In the genomic region with DNA sequence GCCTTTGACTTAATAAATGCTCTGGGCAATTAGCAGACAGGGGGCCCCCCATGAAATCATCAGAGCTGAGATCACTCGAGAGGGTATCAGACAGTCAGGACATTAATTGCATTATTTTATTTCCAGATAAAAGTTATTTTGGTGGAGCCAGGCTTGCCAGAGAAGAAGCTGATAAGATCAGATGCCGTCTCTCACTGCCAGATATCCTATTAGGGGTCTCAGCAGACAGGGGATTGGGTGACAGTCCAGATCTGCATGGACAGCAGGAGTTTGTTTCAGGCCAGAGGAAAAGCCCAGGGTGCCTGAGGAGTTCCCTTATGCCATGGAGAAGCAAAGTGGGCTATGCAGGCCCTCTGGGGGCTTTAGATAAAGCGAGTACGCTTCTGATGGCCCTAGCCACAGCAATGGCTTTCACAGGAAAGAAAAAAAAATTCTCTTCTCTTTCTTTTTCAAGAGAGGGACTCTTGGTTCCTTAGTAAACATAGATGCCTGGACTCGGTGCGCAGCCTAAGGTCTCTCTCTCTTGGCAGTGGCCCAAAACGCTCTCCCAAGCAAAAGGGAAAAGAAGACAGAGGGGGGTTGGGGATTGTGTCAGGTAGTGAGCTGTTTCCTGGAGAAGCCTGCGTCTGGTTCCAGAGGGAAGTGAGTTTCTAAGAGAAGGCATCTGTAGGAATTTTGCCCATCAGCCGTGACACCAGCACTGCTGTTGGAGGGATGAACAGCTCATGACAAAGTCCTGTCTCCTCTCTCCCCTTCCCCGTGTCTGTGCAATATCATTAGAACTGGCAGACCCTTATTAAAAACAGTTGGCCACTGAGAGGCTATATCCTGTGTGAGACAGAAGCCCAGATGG, we compare ENCODE assay signal across 2 cellular contexts.
TF ChIP-seq lines count a peak whose summit lies in the region.

No MANE protein-coding gene starts in this region.

TF ChIP-seq in GM23338, 12 proteins besides CTCF, POLR2A, EP300 and RAD21 (continues in another document):
- TF ChIP-seq, protein P1, sequence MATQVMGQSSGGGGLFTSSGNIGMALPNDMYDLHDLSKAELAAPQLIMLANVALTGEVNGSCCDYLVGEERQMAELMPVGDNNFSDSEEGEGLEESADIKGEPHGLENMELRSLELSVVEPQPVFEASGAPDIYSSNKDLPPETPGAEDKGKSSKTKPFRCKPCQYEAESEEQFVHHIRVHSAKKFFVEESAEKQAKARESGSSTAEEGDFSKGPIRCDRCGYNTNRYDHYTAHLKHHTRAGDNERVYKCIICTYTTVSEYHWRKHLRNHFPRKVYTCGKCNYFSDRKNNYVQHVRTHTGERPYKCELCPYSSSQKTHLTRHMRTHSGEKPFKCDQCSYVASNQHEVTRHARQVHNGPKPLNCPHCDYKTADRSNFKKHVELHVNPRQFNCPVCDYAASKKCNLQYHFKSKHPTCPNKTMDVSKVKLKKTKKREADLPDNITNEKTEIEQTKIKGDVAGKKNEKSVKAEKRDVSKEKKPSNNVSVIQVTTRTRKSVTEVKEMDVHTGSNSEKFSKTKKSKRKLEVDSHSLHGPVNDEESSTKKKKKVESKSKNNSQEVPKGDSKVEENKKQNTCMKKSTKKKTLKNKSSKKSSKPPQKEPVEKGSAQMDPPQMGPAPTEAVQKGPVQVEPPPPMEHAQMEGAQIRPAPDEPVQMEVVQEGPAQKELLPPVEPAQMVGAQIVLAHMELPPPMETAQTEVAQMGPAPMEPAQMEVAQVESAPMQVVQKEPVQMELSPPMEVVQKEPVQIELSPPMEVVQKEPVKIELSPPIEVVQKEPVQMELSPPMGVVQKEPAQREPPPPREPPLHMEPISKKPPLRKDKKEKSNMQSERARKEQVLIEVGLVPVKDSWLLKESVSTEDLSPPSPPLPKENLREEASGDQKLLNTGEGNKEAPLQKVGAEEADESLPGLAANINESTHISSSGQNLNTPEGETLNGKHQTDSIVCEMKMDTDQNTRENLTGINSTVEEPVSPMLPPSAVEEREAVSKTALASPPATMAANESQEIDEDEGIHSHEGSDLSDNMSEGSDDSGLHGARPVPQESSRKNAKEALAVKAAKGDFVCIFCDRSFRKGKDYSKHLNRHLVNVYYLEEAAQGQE (IDR thresholded peaks at IDR 0.05; ENCODE audit: unreplicated experiment): no peak
- TF ChIP-seq, protein P2, sequence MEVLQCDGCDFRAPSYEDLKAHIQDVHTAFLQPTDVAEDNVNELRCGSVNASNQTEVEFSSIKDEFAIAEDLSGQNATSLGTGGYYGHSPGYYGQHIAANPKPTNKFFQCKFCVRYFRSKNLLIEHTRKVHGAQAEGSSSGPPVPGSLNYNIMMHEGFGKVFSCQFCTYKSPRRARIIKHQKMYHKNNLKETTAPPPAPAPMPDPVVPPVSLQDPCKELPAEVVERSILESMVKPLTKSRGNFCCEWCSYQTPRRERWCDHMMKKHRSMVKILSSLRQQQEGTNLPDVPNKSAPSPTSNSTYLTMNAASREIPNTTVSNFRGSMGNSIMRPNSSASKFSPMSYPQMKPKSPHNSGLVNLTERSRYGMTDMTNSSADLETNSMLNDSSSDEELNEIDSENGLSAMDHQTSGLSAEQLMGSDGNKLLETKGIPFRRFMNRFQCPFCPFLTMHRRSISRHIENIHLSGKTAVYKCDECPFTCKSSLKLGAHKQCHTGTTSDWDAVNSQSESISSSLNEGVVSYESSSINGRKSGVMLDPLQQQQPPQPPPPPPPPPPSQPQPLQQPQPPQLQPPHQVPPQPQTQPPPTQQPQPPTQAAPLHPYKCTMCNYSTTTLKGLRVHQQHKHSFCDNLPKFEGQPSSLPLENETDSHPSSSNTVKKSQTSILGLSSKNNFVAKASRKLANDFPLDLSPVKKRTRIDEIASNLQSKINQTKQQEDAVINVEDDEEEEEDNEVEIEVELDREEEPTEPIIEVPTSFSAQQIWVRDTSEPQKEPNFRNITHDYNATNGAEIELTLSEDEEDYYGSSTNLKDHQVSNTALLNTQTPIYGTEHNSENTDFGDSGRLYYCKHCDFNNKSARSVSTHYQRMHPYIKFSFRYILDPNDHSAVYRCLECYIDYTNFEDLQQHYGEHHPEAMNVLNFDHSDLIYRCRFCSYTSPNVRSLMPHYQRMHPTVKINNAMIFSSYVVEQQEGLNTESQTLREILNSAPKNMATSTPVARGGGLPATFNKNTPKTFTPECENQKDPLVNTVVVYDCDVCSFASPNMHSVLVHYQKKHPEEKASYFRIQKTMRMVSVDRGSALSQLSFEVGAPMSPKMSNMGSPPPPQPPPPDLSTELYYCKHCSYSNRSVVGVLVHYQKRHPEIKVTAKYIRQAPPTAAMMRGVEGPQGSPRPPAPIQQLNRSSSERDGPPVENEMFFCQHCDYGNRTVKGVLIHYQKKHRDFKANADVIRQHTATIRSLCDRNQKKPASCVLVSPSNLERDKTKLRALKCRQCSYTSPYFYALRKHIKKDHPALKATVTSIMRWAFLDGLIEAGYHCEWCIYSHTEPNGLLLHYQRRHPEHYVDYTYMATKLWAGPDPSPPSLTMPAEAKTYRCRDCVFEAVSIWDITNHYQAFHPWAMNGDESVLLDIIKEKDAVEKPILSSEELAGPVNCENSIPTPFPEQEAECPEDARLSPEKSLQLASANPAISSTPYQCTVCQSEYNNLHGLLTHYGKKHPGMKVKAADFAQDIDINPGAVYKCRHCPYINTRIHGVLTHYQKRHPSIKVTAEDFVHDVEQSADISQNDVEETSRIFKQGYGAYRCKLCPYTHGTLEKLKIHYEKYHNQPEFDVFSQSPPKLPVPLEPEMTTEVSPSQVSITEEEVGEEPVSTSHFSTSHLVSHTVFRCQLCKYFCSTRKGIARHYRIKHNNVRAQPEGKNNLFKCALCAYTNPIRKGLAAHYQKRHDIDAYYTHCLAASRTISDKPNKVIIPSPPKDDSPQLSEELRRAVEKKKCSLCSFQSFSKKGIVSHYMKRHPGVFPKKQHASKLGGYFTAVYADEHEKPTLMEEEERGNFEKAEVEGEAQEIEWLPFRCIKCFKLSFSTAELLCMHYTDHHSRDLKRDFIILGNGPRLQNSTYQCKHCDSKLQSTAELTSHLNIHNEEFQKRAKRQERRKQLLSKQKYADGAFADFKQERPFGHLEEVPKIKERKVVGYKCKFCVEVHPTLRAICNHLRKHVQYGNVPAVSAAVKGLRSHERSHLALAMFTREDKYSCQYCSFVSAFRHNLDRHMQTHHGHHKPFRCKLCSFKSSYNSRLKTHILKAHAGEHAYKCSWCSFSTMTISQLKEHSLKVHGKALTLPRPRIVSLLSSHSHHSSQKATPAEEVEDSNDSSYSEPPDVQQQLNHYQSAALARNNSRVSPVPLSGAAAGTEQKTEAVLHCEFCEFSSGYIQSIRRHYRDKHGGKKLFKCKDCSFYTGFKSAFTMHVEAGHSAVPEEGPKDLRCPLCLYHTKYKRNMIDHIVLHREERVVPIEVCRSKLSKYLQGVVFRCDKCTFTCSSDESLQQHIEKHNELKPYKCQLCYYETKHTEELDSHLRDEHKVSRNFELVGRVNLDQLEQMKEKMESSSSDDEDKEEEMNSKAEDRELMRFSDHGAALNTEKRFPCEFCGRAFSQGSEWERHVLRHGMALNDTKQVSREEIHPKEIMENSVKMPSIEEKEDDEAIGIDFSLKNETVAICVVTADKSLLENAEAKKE (CRISPR knock-in tag; IDR thresholded peaks at IDR 0.05): no peak
- TF ChIP-seq ZNF114 (CRISPR knock-in tag; IDR thresholded peaks at IDR 0.05) (no peak), STAT1 (IDR thresholded peaks at IDR 0.05; ENCODE audit: unreplicated experiment) (no peak), EZH2phosphoT487 (IDR thresholded peaks at IDR 0.05; ENCODE audit: unreplicated experiment) (no peak), CREB1 (CRISPR knock-in tag; IDR thresholded peaks at IDR 0.05; ENCODE audit: low read depth) (no peak), JUNB (IDR thresholded peaks at IDR 0.05; ENCODE audit: unreplicated experiment) (no peak), ZNF331 (CRISPR knock-in tag; IDR thresholded peaks at IDR 0.05; ENCODE audit: low read depth) (no peak), POLR2AphosphoS5 (IDR thresholded peaks at IDR 0.05; ENCODE audit: low read depth) (no peak)

TF ChIP-seq in SK-N-SH, 30 proteins besides CTCF, POLR2A, EP300 and RAD21 (continued from another document):
- TF ChIP-seq, protein P1 (IDR thresholded peaks at IDR 0.05; ENCODE audit: low read depth, low read length): no peak
- TF ChIP-seq, protein P3, sequence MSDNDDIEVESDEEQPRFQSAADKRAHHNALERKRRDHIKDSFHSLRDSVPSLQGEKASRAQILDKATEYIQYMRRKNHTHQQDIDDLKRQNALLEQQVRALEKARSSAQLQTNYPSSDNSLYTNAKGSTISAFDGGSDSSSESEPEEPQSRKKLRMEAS (IDR thresholded peaks at IDR 0.05; ENCODE audit: low read depth): 0 out of 2 replicates have a peak, but pooled peaks have one; percentile 1
- TF ChIP-seq GABPA (IDR thresholded peaks at IDR 0.05; ENCODE audit: low read depth): no peak
- TF ChIP-seq FOXM1 (IDR thresholded peaks at IDR 0.05; ENCODE audit: low read depth): no peak
- no peak for TF ChIP-seq NRF1 (IDR thresholded peaks at IDR 0.05; ENCODE audit: low read depth, low read length)
- 0 out of 2 replicates have a peak, but pooled peaks have one; percentile 17 for TF ChIP-seq RCOR1 (IDR thresholded peaks at IDR 0.05; ENCODE audit: low read length)
- no peak for TF ChIP-seq YY1 (IDR thresholded peaks at IDR 0.05; ENCODE audit: low read depth)
- 0 out of 2 replicates have a peak, but pooled peaks have one; percentile 27 for TF ChIP-seq MXI1 (IDR thresholded peaks at IDR 0.05; ENCODE audit: low read depth, low read length)
- TF ChIP-seq TAF1 (IDR thresholded peaks at IDR 0.05; ENCODE audit: borderline replicate concordance, low read depth, low read length): no peak
- TF ChIP-seq, protein P4, sequence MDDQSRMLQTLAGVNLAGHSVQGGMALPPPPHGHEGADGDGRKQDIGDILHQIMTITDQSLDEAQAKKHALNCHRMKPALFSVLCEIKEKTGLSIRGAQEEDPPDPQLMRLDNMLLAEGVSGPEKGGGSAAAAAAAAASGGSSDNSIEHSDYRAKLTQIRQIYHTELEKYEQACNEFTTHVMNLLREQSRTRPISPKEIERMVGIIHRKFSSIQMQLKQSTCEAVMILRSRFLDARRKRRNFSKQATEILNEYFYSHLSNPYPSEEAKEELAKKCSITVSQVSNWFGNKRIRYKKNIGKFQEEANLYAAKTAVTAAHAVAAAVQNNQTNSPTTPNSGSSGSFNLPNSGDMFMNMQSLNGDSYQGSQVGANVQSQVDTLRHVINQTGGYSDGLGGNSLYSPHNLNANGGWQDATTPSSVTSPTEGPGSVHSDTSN (IDR thresholded peaks at IDR 0.05): peak; percentile 49; the same call in 1 of the 2 replicates
- TF ChIP-seq CHD2 (IDR thresholded peaks at IDR 0.05; ENCODE audit: low read length, partially characterized antibody): no peak
- 0 out of 2 replicates have a peak, but pooled peaks have one; percentile 7 for TF ChIP-seq JUND (IDR thresholded peaks at IDR 0.05)
- TF ChIP-seq FOXJ3 (CRISPR knock-in tag; IDR thresholded peaks at IDR 0.05): no peak
- TF ChIP-seq NFIC (IDR thresholded peaks at IDR 0.05; ENCODE audit: borderline replicate concordance): peak; percentile 44
- TF ChIP-seq GATA2 (CRISPR knock-in tag; IDR thresholded peaks at IDR 0.05): peak; percentile 68
TF ChIP-seq in SK-N-SH: peak in this region for 9.
